In genomic region chr1:21972973-21973441, GRCh38 we compare ENCODE assay signal across 13 cellular contexts. TPM values are rescaled to one million over a fixed set of nuclear protein-coding genes. Genes with fewer than 3 reads are reported as not detected.
DNase-seq lines count a peak whose midpoint lies in the region; ATAC-seq, FAIRE-seq and TF ChIP-seq lines count a peak whose summit lies in the region.
"Not testable (repeated sequence)": the region's sequence is repeated elsewhere in the genome, so short reads cannot be mapped to it uniquely, and the experiment has no call there.
"Had no signal": no experiment of that assay in that cellular context is flagged by ENCODE, and none has a peak within 500 bp of the region (broad histone marks: within the 10 kb centered on the region; RNA-seq: fewer than 3 reads in every experiment).

No MANE protein-coding gene starts in this region.

- H3K4me3 ChIP-seq in PC-3 (ENCODE audit: low read length); body of pancreas; endodermal cell (ENCODE audit: low read length); mucosa of descending colon; small intestine (ENCODE audit: low read depth in 1 of 2, low read length in 2 of 2): not testable (repeated sequence)

- ATAC-seq in PC-3 (peak; percentile 88), left lobe of liver (peak; percentile 46), mucosa of descending colon (peak; percentile 57)
- not testable (repeated sequence) for ATAC-seq in body of pancreas

- not testable (repeated sequence) for H3K4me1 ChIP-seq in PC-3 (ENCODE audit: insufficient read depth, low read length); endodermal cell (ENCODE audit: control insufficient read depth, insufficient read depth, low read length); mucosa of descending colon (ENCODE audit: low read depth); small intestine (ENCODE audit: control insufficient read depth in 2 of 2, insufficient read depth in 1 of 2, low read depth in 1 of 2, low read length in 1 of 2)
- peaks cover 62% of the 10 kb centered on the region for H3K4me1 ChIP-seq in body of pancreas

- H2AFZ ChIP-seq in PC-3 (ENCODE audit: low read length) = not testable (repeated sequence)

- TF ChIP-seq POLR2A in body of pancreas (IDR thresholded peaks at IDR 0.05) = not testable (repeated sequence)

- 4 to 8% methylated on average over 2 of the region's 2 CpGs for WGBS in body of pancreas, 2 donors
- 78 to 91% methylated on average over 1 of the region's 2 CpGs for WGBS in endodermal cell (ENCODE audit: insufficient coverage in 1 of 2, insufficient read length in 1 of 2), 2 experiments
- 10 to 42% (median 30%) methylated on average over 2 of the region's 2 CpGs for WGBS in small intestine, 3 donors

- H3K27ac ChIP-seq in PC-3 (ENCODE audit: low read length) = peak overlapping the region; percentile 90
- peak overlapping the region; percentile 88 to 97 (median 92) for H3K27ac ChIP-seq in body of pancreas
- H3K27ac ChIP-seq in endodermal cell (ENCODE audit: low read depth, low read length) = not testable (repeated sequence)
- peak overlapping the region; percentile 8 to 78 for H3K27ac ChIP-seq in small intestine (ENCODE audit: low read depth in 1 of 2, low read length in 1 of 2)

- H3K4me3 Mint-ChIP-seq in endodermal cell = not testable (repeated sequence)

- not testable (repeated sequence) for H3K9me3 ChIP-seq in PC-3 (ENCODE audit: low read length); body of pancreas; endodermal cell (ENCODE audit: control insufficient read depth, low read length); mucosa of descending colon; small intestine (ENCODE audit: control insufficient read depth, low read depth)

- FAIRE-seq in small intestine (lab: Jason Lieb, UNC) = peak; percentile 47

- intact Hi-C loops in PC-3 (cut with micrococcal nuclease); body of pancreas (cut with DNase I); mucosa of descending colon (cut with DNase I, micrococcal nuclease): not testable (repeated sequence)

- H4K20me1 ChIP-seq in PC-3 (ENCODE audit: low read length) = not testable (repeated sequence)

- not testable (repeated sequence) for H3K9me3 Mint-ChIP-seq in endodermal cell

- not testable (repeated sequence) for H3K27me3 ChIP-seq in PC-3 (ENCODE audit: low read length); body of pancreas; endodermal cell (ENCODE audit: control insufficient read depth, insufficient read depth, low read length, poor library complexity, severe bottlenecking); small intestine (ENCODE audit: control insufficient read depth in 2 of 2, insufficient read depth in 2 of 2, low read length in 2 of 2)

- H3K9me2 ChIP-seq in PC-3 (replicated peaks; ENCODE audit: low read length) = not testable (repeated sequence)

- CTCF ChIA-PET in PC-3 (lab: Charles Lee) = interaction anchor here (0.6 kb wide), 1 partner anchor 1169 kb away, joined by 3 read pairs; no protein-coding TSS in a partner anchor

- not testable (repeated sequence) for H3F3A ChIP-seq in PC-3 (ENCODE audit: low read length, unreplicated experiment)

- DNase-seq in Caki2 (ENCODE audit: low read depth) (peak; percentile 32), PC-3 (peak; percentile 42), body of pancreas (peak in 1 of 4 donors; percentile 30), small intestine (peak; percentile 44)
- not testable (repeated sequence) for DNase-seq in endodermal cell; left lobe of liver (ENCODE audit: low spot score); mucosa of descending colon

- TF ChIP-seq CTCF in PC-3 (conservative IDR thresholded peaks at IDR 0.05; ENCODE audit: low read depth, low read length); body of pancreas (IDR thresholded peaks at IDR 0.05); endodermal cell (conservative IDR thresholded peaks at IDR 0.05); mucosa of descending colon (IDR thresholded peaks at IDR 0.05): not testable (repeated sequence)

- not testable (repeated sequence) for H3K36me3 ChIP-seq in PC-3 (ENCODE audit: low read depth, low read length); body of pancreas (replicated peaks in 1 of 2; ENCODE audit: insufficient read depth in 1 of 2, low read depth in 2 of 2); endodermal cell (ENCODE audit: control insufficient read depth, insufficient read depth, low read length); mucosa of descending colon (ENCODE audit: low read depth); small intestine (ENCODE audit: control insufficient read depth in 2 of 2, insufficient read depth in 2 of 2, low read length in 2 of 2)

- peak overlapping the region; percentile 6; the same call in 1 of the 2 replicates for H3K4me2 ChIP-seq in PC-3 (ENCODE audit: low read length)

- POLR2A ChIA-PET in PC-3 (lab: Charles Lee; ENCODE audit: unreplicated experiment) = interaction anchor here (0.7 kb wide), 1 partner anchor 191 kb away, joined by 15 read pairs; no protein-coding TSS in a partner anchor

- TSS peak; percentile 65 for BruUV-seq in PC-3 (replicated peaks; lab: Mats Ljungman, UMichigan)

- not testable (repeated sequence) for H3K79me2 ChIP-seq in PC-3 (ENCODE audit: low read length)

- in situ Hi-C loops in Caki2 (cut with HindIII; ENCODE audit: low pct_unique_long_range_greater_than_20kb, low sequenced_read_pairs) = not testable (repeated sequence)

- H3K36me3 Mint-ChIP-seq in endodermal cell (ENCODE audit: low read depth) = not testable (repeated sequence)

- H3K4me1 Mint-ChIP-seq in endodermal cell = peaks cover 32% of the 10 kb centered on the region

- H3K9ac ChIP-seq in PC-3 (ENCODE audit: low read length) (peak overlapping the region; percentile 36; the same call in 1 of the 2 replicates), endodermal cell (ENCODE audit: extremely low read depth, low read length, poor library complexity, severe bottlenecking) (peak overlapping the region; percentile 30)

- not testable (repeated sequence) for H3K27me3 Mint-ChIP-seq in endodermal cell (ENCODE audit: insufficient read depth)

- peak overlapping the region; percentile 81 for H3K27ac Mint-ChIP-seq in endodermal cell

RNA-seq across cellular contexts. Expression of gene CELA3B, which starts 3.8 kb away (rescaled TPM):
- not detected in 2 replicates for total RNA-seq in Caki2 (2014; rRNA removed; shearing (Covaris generic); ENCODE audit: low replicate concordance)
- not detected in 2 replicates for total RNA-seq in PC-3 (2014; rRNA removed)
- over 10,000 TPM; 12,815 to 27,120 TPM for total RNA-seq in body of pancreas
- not detected for total RNA-seq in endodermal cell
- not detected for polyA plus RNA-seq in endodermal cell (2013, experiment 1 of 2)
- polyA plus RNA-seq in endodermal cell (2013, experiment 2 of 2) = not detected
- total RNA-seq in left lobe of liver = 7.4 TPM
- 1 to 10 TPM in 1 of 3 donors, under 1 TPM in 2; 0.35 to 3.5 (median 0.70) TPM for total RNA-seq in mucosa of descending colon
- polyA plus RNA-seq in small intestine = 10 to 100 TPM in 1 of 3 donors, 1 to 10 TPM in 1, under 1 TPM in 1; 0.27 to 11.4 (median 4.1) TPM
- total RNA-seq: A673; CD8-positive, alpha-beta memory T cell; H4; MCF 10A; OCI-LY7 had no signal
- polyA plus RNA-seq: CD14-positive monocyte; CD8-positive, alpha-beta memory T cell had no signal

RNA-seq across cellular contexts. Expression of gene CELA3A, which starts 28.4 kb away (rescaled TPM):
- total RNA-seq in Caki2 (2014; rRNA removed; shearing (Covaris generic); ENCODE audit: low replicate concordance) = not detected in 2 replicates
- not detected in 2 replicates for total RNA-seq in PC-3 (2014; rRNA removed)
- total RNA-seq in body of pancreas = over 10,000 TPM; 37,316 to 51,622 TPM
- not detected for total RNA-seq in endodermal cell
- polyA plus RNA-seq in endodermal cell (2013, experiment 1 of 2) = not detected
- not detected for polyA plus RNA-seq in endodermal cell (2013, experiment 2 of 2)
- 13.4 TPM for total RNA-seq in left lobe of liver
- 1 to 10 TPM in 1 of 3 donors, under 1 TPM in 1, not detected in 1; 0.65 to 1.0 TPM for total RNA-seq in mucosa of descending colon
- polyA plus RNA-seq in small intestine = 10 to 100 TPM in 1 of 3 donors, 1 to 10 TPM in 1, under 1 TPM in 1; 0.64 to 30.6 (median 8.1) TPM
- total RNA-seq: A673; CD8-positive, alpha-beta memory T cell; H4; MCF 10A; OCI-LY7 had no signal
- polyA plus RNA-seq: CD14-positive monocyte; CD8-positive, alpha-beta memory T cell had no signal

RNA-seq across cellular contexts. Expression of gene HSPG2, which starts 35.9 kb away (rescaled TPM):
- total RNA-seq in Caki2 (2014; rRNA removed; shearing (Covaris generic); ENCODE audit: low replicate concordance) = 80.2 and 93.0 TPM in 2 replicates
- 35.1 and 56.0 TPM in 2 replicates for total RNA-seq in PC-3 (2014; rRNA removed)
- total RNA-seq in body of pancreas = 100 to 1,000 TPM in 1 of 2 donors, 10 to 100 TPM in 1; 87.7 to 179 TPM
- 100 to 1,000 TPM; 222 to 227 TPM for total RNA-seq in endodermal cell
- polyA plus RNA-seq in endodermal cell (2013, experiment 1 of 2) = 74.9 TPM
- 76.7 TPM for polyA plus RNA-seq in endodermal cell (2013, experiment 2 of 2)
- 50.8 TPM for total RNA-seq in left lobe of liver
- total RNA-seq in mucosa of descending colon = 100 to 1,000 TPM; 142 to 436 (median 197) TPM
- polyA plus RNA-seq in small intestine = 10 to 100 TPM in 2 of 3 donors, 1 to 10 TPM in 1; 3.6 to 82.3 (median 15.1) TPM
- polyA plus RNA-seq: CD14-positive monocyte; CD8-positive, alpha-beta memory T cell had no signal

Comparison
In these comparisons a context has a peak if more than half of its experiments do, and no peak if none do; other contexts are left out.
1. RNA of gene CELA3B, which starts 3.8 kb away (total RNA-seq): 12,815 to 27,120 TPM in body of pancreas; 7.4 TPM in left lobe of liver (single experiment), 0.35 to 3.5 TPM in mucosa of descending colon, not detected in Caki2, not detected in PC-3 and not detected in endodermal cell; every median in the first group is over 1,000 times any median in the second.
2. RNA of gene CELA3A, which starts 28.4 kb away (total RNA-seq): 37,316 to 51,622 TPM in body of pancreas; 13.4 TPM in left lobe of liver (single experiment), 0.65 to 1.0 TPM in mucosa of descending colon, not detected in endodermal cell, not detected in Caki2 and not detected in PC-3; every median in the first group is over 1,000 times any median in the second.